In the genomic region with DNA sequence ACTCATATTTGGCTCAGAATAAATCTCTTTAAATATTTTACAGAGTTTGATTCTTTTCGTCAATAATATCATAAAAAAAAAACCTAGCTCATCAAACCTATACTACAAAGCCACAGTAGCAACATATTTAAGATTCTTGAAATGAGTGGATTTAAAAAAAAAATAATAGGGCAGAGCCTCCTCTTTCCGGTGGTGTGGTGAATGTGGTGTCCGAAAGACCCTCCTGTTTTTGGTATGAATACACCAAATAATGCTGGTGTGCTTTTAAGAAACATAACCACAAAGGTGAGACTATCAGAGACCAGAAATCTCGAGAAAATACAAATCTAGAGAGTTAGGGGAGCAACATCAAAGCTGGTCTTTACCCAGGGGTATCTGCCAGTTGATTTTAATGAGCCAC, we compare ENCODE assay signal across 14 cellular contexts.
A peak's percentile ranks its signal among the peaks of the same experiment; 100 is the strongest.
DNase-seq lines count a peak whose midpoint lies in the region; ATAC-seq and TF ChIP-seq lines count a peak whose summit lies in the region.
"Had no signal": no experiment of that assay in that cellular context is flagged by ENCODE, and none has a peak within 500 bp of the region (broad histone marks: within the 10 kb centered on the region; RNA-seq: fewer than 3 reads in every experiment).

No MANE protein-coding gene starts in this region.

- no peaks in the 10 kb centered on the region for H3K27me3 Mint-ChIP-seq in activated CD8-positive, alpha-beta memory T cell treated with anti-CD3 and anti-CD28 coated beads, Interleukin-2, amount 10 ng/mL, durations not matched to agents 7 days and 5 days
- H3K27me3 Mint-ChIP-seq in WTC11 (ENCODE audit: low read depth) (no peaks in the 10 kb centered on the region), osteocyte (ENCODE audit: unreplicated experiment) (no peaks in the 10 kb centered on the region)

- peaks cover 4% of the 10 kb centered on the region for H3K36me3 Mint-ChIP-seq in activated CD8-positive, alpha-beta memory T cell treated with anti-CD3 and anti-CD28 coated beads, Interleukin-2, amount 10 ng/mL, durations not matched to agents 7 days and 5 days
- H3K36me3 Mint-ChIP-seq in WTC11, result no peaks in the 10 kb centered on the region
- no peaks in the 10 kb centered on the region for H3K36me3 Mint-ChIP-seq in osteocyte (ENCODE audit: unreplicated experiment)

- CTCF ChIA-PET in activated CD8-positive, alpha-beta memory T cell treated with anti-CD3 and anti-CD28 coated beads, Interleukin-2, amount 10 ng/mL, durations not matched to agents 7 days and 5 days (lab: Charles Lee), result no interaction called here
- CTCF ChIA-PET in WTC11 (lab: Charles Lee), result no interaction called here

- intact Hi-C loops in right lobe of liver (cut with DNase I), result no loop called here

- no peaks in the 10 kb centered on the region for H3K9me3 ChIP-seq in right lobe of liver

- no peak for TF ChIP-seq CTCF in WTC11 (IDR thresholded peaks at IDR 0.05)
- TF ChIP-seq CTCF in osteocyte (IDR thresholded peaks at IDR 0.05), result no peak
- no peak for TF ChIP-seq CTCF in right lobe of liver (IDR thresholded peaks at IDR 0.05)

- no peaks in the 10 kb centered on the region for H3K27me3 ChIP-seq in right lobe of liver

- WGBS in right lobe of liver (ENCODE audit: insufficient coverage, low coverage, low lambda C conversion rate, missing lambda C conversion rate), result 71% methylated on average over 3 of the region's 4 CpGs

- no peaks in the 10 kb centered on the region for H3K9me3 Mint-ChIP-seq in activated CD8-positive, alpha-beta memory T cell treated with anti-CD3 and anti-CD28 coated beads, Interleukin-2, amount 10 ng/mL, durations not matched to agents 7 days and 5 days (ENCODE audit: low read depth)
- H3K9me3 Mint-ChIP-seq in WTC11, result peaks cover 3% of the 10 kb centered on the region; the same call in 1 of the 2 replicates
- H3K9me3 Mint-ChIP-seq in osteocyte (ENCODE audit: unreplicated experiment), result no peaks in the 10 kb centered on the region
- H3K9me3 Mint-ChIP-seq: CD8-positive, alpha-beta T cell; H9 had no signal

- no peak overlapping the region for H3K4me3 ChIP-seq in right lobe of liver

- H3K27ac Mint-ChIP-seq in activated CD8-positive, alpha-beta memory T cell treated with anti-CD3 and anti-CD28 coated beads, Interleukin-2, amount 10 ng/mL, durations not matched to agents 7 days and 5 days, result no peak overlapping the region
- 0 out of 2 replicates have a peak overlapping the region, but pooled peaks have one; percentile 21 for H3K27ac Mint-ChIP-seq in WTC11
- no peak overlapping the region for H3K27ac Mint-ChIP-seq in osteocyte (ENCODE audit: unreplicated experiment)
- H3K27ac Mint-ChIP-seq: CD8-positive, alpha-beta T cell had no signal

- no peak overlapping the region for H3K27ac ChIP-seq in right lobe of liver
- H3K27ac ChIP-seq: 22Rv1 had no signal

- no peak for ATAC-seq in activated CD8-positive, alpha-beta memory T cell treated with anti-CD3 and anti-CD28 coated beads, Interleukin-2, amount 10 ng/mL, durations not matched to agents 7 days and 5 days
- ATAC-seq in WTC11, result no peak
- ATAC-seq in right lobe of liver, result no peak
- ATAC-seq: CD8-positive, alpha-beta T cell had no signal

- peaks cover 11% of the 10 kb centered on the region for H3K4me1 Mint-ChIP-seq in activated CD8-positive, alpha-beta memory T cell treated with anti-CD3 and anti-CD28 coated beads, Interleukin-2, amount 10 ng/mL, durations not matched to agents 7 days and 5 days
- peaks cover 41% of the 10 kb centered on the region for H3K4me1 Mint-ChIP-seq in WTC11
- peaks cover 19% of the 10 kb centered on the region for H3K4me1 Mint-ChIP-seq in osteocyte (ENCODE audit: unreplicated experiment)
- H3K4me1 Mint-ChIP-seq: CD14-positive monocyte had no signal

- H3K36me3 ChIP-seq in right lobe of liver, result no peaks in the 10 kb centered on the region

- POLR2A ChIA-PET in WTC11 (lab: Charles Lee), result no interaction called here

- no peak overlapping the region for H3K4me3 Mint-ChIP-seq in activated CD8-positive, alpha-beta memory T cell treated with anti-CD3 and anti-CD28 coated beads, Interleukin-2, amount 10 ng/mL, durations not matched to agents 7 days and 5 days
- H3K4me3 Mint-ChIP-seq in WTC11, result no peak overlapping the region
- no peak overlapping the region for H3K4me3 Mint-ChIP-seq in osteocyte (ENCODE audit: unreplicated experiment)
- H3K4me3 Mint-ChIP-seq: CD14-positive monocyte; CD8-positive, alpha-beta T cell; H9 had no signal

- no peaks in the 10 kb centered on the region for H3K4me1 ChIP-seq in right lobe of liver

- peak; percentile 50 for DNase-seq in activated CD8-positive, alpha-beta memory T cell treated with anti-CD3 and anti-CD28 coated beads, Interleukin-2, amount 10 ng/mL, durations not matched to agents 7 days and 5 days
- DNase-seq in activated CD8-positive, alpha-beta memory T cell treated with anti-CD3 and anti-CD28 coated beads for 24 hours, result no peak
- DNase-seq in WTC11 (ENCODE audit: low spot score) (no peak), osteocyte (ENCODE audit: extremely low spot score, unreplicated experiment) (peak; percentile 1), NCI-H1694 treated with DMSO at 0.1 percent for 48 hours (lab: John Stamatoyannopoulos, UW) (no peak), right lobe of liver (no peak)
- DNase-seq in activated CD4-positive, alpha-beta T cell treated with anti-CD3 and anti-CD28 coated beads, Interleukin-2, amount 50 U/mL, for 1 hour, result no peak
- DNase-seq: CD8-positive, alpha-beta T cell; COR-L47; GF-D8; GOT3; H9 had no signal

- TF ChIP-seq POLR2A in right lobe of liver (IDR thresholded peaks at IDR 0.05), result no peak

TF ChIP-seq in WTC11, 78 proteins besides CTCF, POLR2A, EP300 and RAD21 (continues in another document):
- TF ChIP-seq CREB1 (CRISPR knock-in tag; IDR thresholded peaks at IDR 0.05) (no peak), ZNF671 (CRISPR knock-in tag; IDR thresholded peaks at IDR 0.05) (no peak), SP1 (CRISPR knock-in tag; conservative IDR thresholded peaks at IDR 0.05) (no peak), KAT7 (CRISPR knock-in tag; IDR thresholded peaks at IDR 0.05; ENCODE audit: borderline replicate concordance) (no peak), PRRX2 (CRISPR knock-in tag; IDR thresholded peaks at IDR 0.05) (no peak)
- TF ChIP-seq, protein P1, sequence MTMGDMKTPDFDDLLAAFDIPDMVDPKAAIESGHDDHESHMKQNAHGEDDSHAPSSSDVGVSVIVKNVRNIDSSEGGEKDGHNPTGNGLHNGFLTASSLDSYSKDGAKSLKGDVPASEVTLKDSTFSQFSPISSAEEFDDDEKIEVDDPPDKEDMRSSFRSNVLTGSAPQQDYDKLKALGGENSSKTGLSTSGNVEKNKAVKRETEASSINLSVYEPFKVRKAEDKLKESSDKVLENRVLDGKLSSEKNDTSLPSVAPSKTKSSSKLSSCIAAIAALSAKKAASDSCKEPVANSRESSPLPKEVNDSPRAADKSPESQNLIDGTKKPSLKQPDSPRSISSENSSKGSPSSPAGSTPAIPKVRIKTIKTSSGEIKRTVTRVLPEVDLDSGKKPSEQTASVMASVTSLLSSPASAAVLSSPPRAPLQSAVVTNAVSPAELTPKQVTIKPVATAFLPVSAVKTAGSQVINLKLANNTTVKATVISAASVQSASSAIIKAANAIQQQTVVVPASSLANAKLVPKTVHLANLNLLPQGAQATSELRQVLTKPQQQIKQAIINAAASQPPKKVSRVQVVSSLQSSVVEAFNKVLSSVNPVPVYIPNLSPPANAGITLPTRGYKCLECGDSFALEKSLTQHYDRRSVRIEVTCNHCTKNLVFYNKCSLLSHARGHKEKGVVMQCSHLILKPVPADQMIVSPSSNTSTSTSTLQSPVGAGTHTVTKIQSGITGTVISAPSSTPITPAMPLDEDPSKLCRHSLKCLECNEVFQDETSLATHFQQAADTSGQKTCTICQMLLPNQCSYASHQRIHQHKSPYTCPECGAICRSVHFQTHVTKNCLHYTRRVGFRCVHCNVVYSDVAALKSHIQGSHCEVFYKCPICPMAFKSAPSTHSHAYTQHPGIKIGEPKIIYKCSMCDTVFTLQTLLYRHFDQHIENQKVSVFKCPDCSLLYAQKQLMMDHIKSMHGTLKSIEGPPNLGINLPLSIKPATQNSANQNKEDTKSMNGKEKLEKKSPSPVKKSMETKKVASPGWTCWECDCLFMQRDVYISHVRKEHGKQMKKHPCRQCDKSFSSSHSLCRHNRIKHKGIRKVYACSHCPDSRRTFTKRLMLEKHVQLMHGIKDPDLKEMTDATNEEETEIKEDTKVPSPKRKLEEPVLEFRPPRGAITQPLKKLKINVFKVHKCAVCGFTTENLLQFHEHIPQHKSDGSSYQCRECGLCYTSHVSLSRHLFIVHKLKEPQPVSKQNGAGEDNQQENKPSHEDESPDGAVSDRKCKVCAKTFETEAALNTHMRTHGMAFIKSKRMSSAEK (CRISPR knock-in tag; IDR thresholded peaks at IDR 0.05; ENCODE audit: borderline replicate concordance), result no peak
- TF ChIP-seq, protein P2, sequence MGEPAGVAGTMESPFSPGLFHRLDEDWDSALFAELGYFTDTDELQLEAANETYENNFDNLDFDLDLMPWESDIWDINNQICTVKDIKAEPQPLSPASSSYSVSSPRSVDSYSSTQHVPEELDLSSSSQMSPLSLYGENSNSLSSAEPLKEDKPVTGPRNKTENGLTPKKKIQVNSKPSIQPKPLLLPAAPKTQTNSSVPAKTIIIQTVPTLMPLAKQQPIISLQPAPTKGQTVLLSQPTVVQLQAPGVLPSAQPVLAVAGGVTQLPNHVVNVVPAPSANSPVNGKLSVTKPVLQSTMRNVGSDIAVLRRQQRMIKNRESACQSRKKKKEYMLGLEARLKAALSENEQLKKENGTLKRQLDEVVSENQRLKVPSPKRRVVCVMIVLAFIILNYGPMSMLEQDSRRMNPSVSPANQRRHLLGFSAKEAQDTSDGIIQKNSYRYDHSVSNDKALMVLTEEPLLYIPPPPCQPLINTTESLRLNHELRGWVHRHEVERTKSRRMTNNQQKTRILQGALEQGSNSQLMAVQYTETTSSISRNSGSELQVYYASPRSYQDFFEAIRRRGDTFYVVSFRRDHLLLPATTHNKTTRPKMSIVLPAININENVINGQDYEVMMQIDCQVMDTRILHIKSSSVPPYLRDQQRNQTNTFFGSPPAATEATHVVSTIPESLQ (CRISPR knock-in tag; IDR thresholded peaks at IDR 0.05), result no peak
- TF ChIP-seq, protein P3, sequence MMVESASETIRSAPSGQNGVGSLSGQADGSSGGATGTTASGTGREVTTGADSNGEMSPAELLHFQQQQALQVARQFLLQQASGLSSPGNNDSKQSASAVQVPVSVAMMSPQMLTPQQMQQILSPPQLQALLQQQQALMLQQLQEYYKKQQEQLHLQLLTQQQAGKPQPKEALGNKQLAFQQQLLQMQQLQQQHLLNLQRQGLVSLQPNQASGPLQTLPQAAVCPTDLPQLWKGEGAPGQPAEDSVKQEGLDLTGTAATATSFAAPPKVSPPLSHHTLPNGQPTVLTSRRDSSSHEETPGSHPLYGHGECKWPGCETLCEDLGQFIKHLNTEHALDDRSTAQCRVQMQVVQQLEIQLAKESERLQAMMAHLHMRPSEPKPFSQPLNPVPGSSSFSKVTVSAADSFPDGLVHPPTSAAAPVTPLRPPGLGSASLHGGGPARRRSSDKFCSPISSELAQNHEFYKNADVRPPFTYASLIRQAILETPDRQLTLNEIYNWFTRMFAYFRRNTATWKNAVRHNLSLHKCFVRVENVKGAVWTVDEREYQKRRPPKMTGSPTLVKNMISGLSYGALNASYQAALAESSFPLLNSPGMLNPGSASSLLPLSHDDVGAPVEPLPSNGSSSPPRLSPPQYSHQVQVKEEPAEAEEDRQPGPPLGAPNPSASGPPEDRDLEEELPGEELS (CRISPR knock-in tag; IDR thresholded peaks at IDR 0.05), result no peak

Comparison
In these comparisons a context has a peak if more than half of its experiments do, and no peak if none do; other contexts are left out.
1. DNase-seq: peak in activated CD8-positive, alpha-beta memory T cell treated with anti-CD3 and anti-CD28 coated beads, Interleukin-2, amount 10 ng/mL, durations not matched to agents 7 days and 5 days (single experiment) and osteocyte (single experiment); none in activated CD8-positive, alpha-beta memory T cell treated with anti-CD3 and anti-CD28 coated beads for 24 hours (single experiment), WTC11 (single experiment), NCI-H1694 treated with DMSO at 0.1 percent for 48 hours (single experiment), right lobe of liver (0 of 3) and activated CD4-positive, alpha-beta T cell treated with anti-CD3 and anti-CD28 coated beads, Interleukin-2, amount 50 U/mL, for 1 hour (single experiment).